8 cellular contexts compared by ENCODE assay signal in the genomic region with DNA sequence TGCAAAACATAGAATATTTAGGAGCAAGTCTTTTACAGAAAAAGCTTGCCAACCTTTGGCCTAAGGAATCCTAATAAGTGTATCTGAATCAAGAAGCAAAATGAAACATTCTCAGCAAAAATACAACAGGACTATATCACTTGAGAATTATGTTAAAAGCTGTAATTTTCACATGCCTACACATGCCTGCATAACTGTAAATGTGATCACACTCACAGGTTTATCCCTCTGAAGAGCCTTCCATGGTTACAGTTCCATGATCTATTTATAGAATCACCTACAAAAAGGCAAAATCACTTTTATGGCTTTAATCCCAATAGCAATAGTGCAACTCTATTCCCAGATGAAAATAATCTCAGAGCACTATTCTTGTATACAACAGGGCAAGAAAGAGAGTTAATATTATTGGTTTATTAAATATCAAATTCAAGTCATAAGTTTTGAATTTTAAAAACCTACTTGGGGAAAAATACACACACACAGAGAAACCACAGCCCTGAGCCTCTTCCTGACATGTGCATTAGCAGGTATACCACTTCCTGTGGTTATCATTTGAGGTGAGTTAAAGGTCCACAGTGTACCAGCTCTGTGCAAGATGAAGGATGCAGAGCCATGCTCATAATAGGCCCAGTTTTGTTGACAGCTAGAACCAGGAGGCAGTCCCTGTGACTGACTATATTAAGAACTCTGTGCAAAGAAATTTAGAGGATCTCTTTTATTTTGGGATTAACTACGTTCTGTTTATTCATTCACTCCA.
DNase-seq lines count a peak whose midpoint lies in the region; ATAC-seq and TF ChIP-seq lines count a peak whose summit lies in the region.
"Had no signal": no experiment of that assay in that cellular context is flagged by ENCODE, and none has a peak within 500 bp of the region (broad histone marks: within the 10 kb centered on the region; RNA-seq: fewer than 3 reads in every experiment).

No MANE protein-coding gene starts in this region.

- H3K18ac ChIP-seq in trophoblast cell (ENCODE audit: low read length): no peak overlapping the region

- H2BK12ac ChIP-seq in trophoblast cell (ENCODE audit: low read length): no peak overlapping the region

- ATAC-seq in HG03354 (IDR thresholded peaks at IDR 0.05; ENCODE audit: poor library complexity, severe bottlenecking, unreplicated experiment): peak; percentile 97
- peak; percentile 99 for ATAC-seq in naive thymus-derived CD4-positive, alpha-beta T cell

- WGBS in trophoblast cell (ENCODE audit: extremely low coverage, insufficient coverage, insufficient read length): no CpG with 5 or more reads among the region's 1 CpG

- peaks cover 0 to 4% (median 0%) of the 10 kb centered on the region in 11 donors for H3K9me3 Mint-ChIP-seq in naive thymus-derived CD4-positive, alpha-beta T cell

- peaks cover 38 to 66% of the 10 kb centered on the region in 2 donors for H3K4me1 ChIP-seq in naive thymus-derived CD4-positive, alpha-beta T cell (ENCODE audit: control insufficient read depth in 2 of 2, insufficient read depth in 2 of 2, low read length in 2 of 2)
- H3K4me1 ChIP-seq in trophoblast cell (ENCODE audit: control insufficient read depth in 1 of 2, insufficient read depth in 2 of 2, low read length in 2 of 2): peaks cover 2 to 3% of the 10 kb centered on the region in 2 experiments

- H2BK5ac ChIP-seq in trophoblast cell (ENCODE audit: low read depth, low read length, poor library complexity): no peak overlapping the region

- TF ChIP-seq CTCF in GM20000 (IDR thresholded peaks at IDR 0.05; ENCODE audit: extremely low read depth, missing control alignments): no peak

- DNase-seq in GM20000 (ENCODE audit: low spot score) (peak; percentile 4), trophoblast cell (no peak), iPS-NIHi11 (ENCODE audit: low spot score) (no peak), islet precursor cell (no peak)
- peak; percentile 38 for DNase-seq in activated CD8-positive, alpha-beta memory T cell treated with anti-CD3 and anti-CD28 coated beads, Interleukin-2, amount 50 U/mL, for 4 hours
- peak; percentile 5 to 94 (median 87) for DNase-seq in naive thymus-derived CD4-positive, alpha-beta T cell

- H3K36me3 ChIP-seq in naive thymus-derived CD4-positive, alpha-beta T cell (ENCODE audit: control insufficient read depth in 2 of 3, insufficient read depth in 3 of 3, low read length in 3 of 3): no peaks in the 10 kb centered on the region
- H3K36me3 ChIP-seq in trophoblast cell (ENCODE audit: control insufficient read depth in 1 of 2, insufficient read depth in 2 of 2, low read length in 2 of 2): no peaks in the 10 kb centered on the region

- no peaks in the 10 kb centered on the region for H3K27me3 ChIP-seq in naive thymus-derived CD4-positive, alpha-beta T cell (ENCODE audit: control insufficient read depth in 2 of 2, insufficient read depth in 2 of 2, low read length in 2 of 2)
- H3K27me3 ChIP-seq in trophoblast cell (ENCODE audit: insufficient read depth, low read length): no peaks in the 10 kb centered on the region

- no peak overlapping the region for H3K27ac ChIP-seq in naive thymus-derived CD4-positive, alpha-beta T cell (ENCODE audit: low read depth, low read length)
- no peak overlapping the region for H3K27ac ChIP-seq in trophoblast cell (ENCODE audit: low read depth, low read length)

- peaks cover 0 to 13% (median 0%) of the 10 kb centered on the region in 5 donors for H3K36me3 Mint-ChIP-seq in naive thymus-derived CD4-positive, alpha-beta T cell

- no peak overlapping the region for H4K91ac ChIP-seq in trophoblast cell (ENCODE audit: low read depth, low read length)

- H3K79me1 ChIP-seq in trophoblast cell (ENCODE audit: low read length): no peaks in the 10 kb centered on the region

- H3K27me3 Mint-ChIP-seq in naive thymus-derived CD4-positive, alpha-beta T cell: peaks cover 0 to 50% (median 0%) of the 10 kb centered on the region in 5 donors

- H3K4me1 Mint-ChIP-seq in naive thymus-derived CD4-positive, alpha-beta T cell: peaks cover 50 to 96% (median 88%) of the 10 kb centered on the region in 7 donors

- H3K27ac Mint-ChIP-seq in naive thymus-derived CD4-positive, alpha-beta T cell: peak overlapping the region; percentile 23 to 96 (median 90)

- H3K4ac ChIP-seq in trophoblast cell (ENCODE audit: low read depth, low read length): no peak overlapping the region

- peak overlapping the region; percentile 65 to 81 (median 68) for H3K4me3 Mint-ChIP-seq in naive thymus-derived CD4-positive, alpha-beta T cell

- CTCF ChIA-PET in naive thymus-derived CD4-positive, alpha-beta T cell (lab: Charles Lee): interaction anchor here (0.9 kb wide), 1 partner anchor 275 kb away, joined by 3 read pairs; no protein-coding TSS in a partner anchor

- no peak overlapping the region for H2AFZ ChIP-seq in trophoblast cell (ENCODE audit: insufficient read depth, low read length, poor library complexity)

- no peak overlapping the region for H2AK5ac ChIP-seq in trophoblast cell (ENCODE audit: low read length)

- no peaks in the 10 kb centered on the region for H3K9me3 ChIP-seq in naive thymus-derived CD4-positive, alpha-beta T cell (ENCODE audit: control insufficient read depth in 2 of 3, low read length in 3 of 3)
- no peaks in the 10 kb centered on the region for H3K9me3 ChIP-seq in trophoblast cell (ENCODE audit: insufficient read depth, low read depth, low read length)

- intact Hi-C loops in naive thymus-derived CD4-positive, alpha-beta T cell (cut with micrococcal nuclease): loop anchor here (1.0 to 10.0 kb wide), 15 partner anchors 8 to 1751 kb away; a partner anchor contains a TSS

- H2BK120ac ChIP-seq in trophoblast cell (ENCODE audit: insufficient read depth, low read length, poor library complexity): no peak overlapping the region

- POLR2A ChIA-PET in naive thymus-derived CD4-positive, alpha-beta T cell (lab: Charles Lee): interaction anchor here (0.5 to 1.9 kb wide), 9 partner anchors 9 to 276 kb away, joined by 3 to 6 read pairs (median 3); no protein-coding TSS in a partner anchor

- H4K8ac ChIP-seq in trophoblast cell (ENCODE audit: low read depth, low read length): no peak overlapping the region

- H3K14ac ChIP-seq in trophoblast cell (ENCODE audit: low read length): no peak overlapping the region

- no peaks in the 10 kb centered on the region for H3K79me2 ChIP-seq in trophoblast cell (ENCODE audit: control insufficient read depth, insufficient read depth, low read length, poor library complexity)

- no peak overlapping the region for H3K23ac ChIP-seq in trophoblast cell (ENCODE audit: low read length)

- H3K4me2 ChIP-seq in trophoblast cell (ENCODE audit: low read length): no peak overlapping the region

- no peak overlapping the region for H3K9ac ChIP-seq in trophoblast cell (ENCODE audit: low read length)

- no peak overlapping the region for H4K12ac ChIP-seq in trophoblast cell (ENCODE audit: low read depth, low read length)

- H3K4me3 ChIP-seq in naive thymus-derived CD4-positive, alpha-beta T cell (ENCODE audit: low read length): peak overlapping the region; percentile 36
- H3K4me3 ChIP-seq in trophoblast cell (ENCODE audit: low read depth, low read length): no peak overlapping the region
- H3K4me3 ChIP-seq: lung had no signal

Comparison
In these comparisons a context has a peak if more than half of its experiments do, and no peak if none do; other contexts are left out.
1. DNase-seq: peak in GM20000 (single experiment), activated CD8-positive, alpha-beta memory T cell treated with anti-CD3 and anti-CD28 coated beads, Interleukin-2, amount 50 U/mL, for 4 hours (single experiment) and naive thymus-derived CD4-positive, alpha-beta T cell (9 of 9); none in trophoblast cell (0 of 2), iPS-NIHi11 (single experiment) and islet precursor cell (single experiment).